Comparison of ENCODE assay signal across 18 cellular contexts in genomic region chr11:61062181-61062955, GRCh38. TPM values are rescaled to one million over a fixed set of nuclear protein-coding genes. Genes with fewer than 3 reads are reported as not detected.
DNase-seq lines count a peak whose midpoint lies in the region; ATAC-seq, FAIRE-seq and TF ChIP-seq lines count a peak whose summit lies in the region.
"Had no signal": no experiment of that assay in that cellular context is flagged by ENCODE, and none has a peak within 500 bp of the region (broad histone marks: within the 10 kb centered on the region; RNA-seq: fewer than 3 reads in every experiment).

No MANE protein-coding gene starts in this region.

- no peak overlapping the region for H3K4ac ChIP-seq in H9 (ENCODE audit: low read depth, low read length)

- no peak overlapping the region for H4K8ac ChIP-seq in H9 (replicated peaks; ENCODE audit: insufficient read length, low read depth, low read length)

- no peak overlapping the region for H3K9ac ChIP-seq in H9 (ENCODE audit: extremely low read depth, insufficient read length, low read length)
- no peak overlapping the region for H3K9ac ChIP-seq in keratinocyte (ENCODE audit: control insufficient read depth, extremely low read depth, insufficient read depth, low read length)
- H3K9ac ChIP-seq in HepG2 (ENCODE audit: insufficient read depth, low read depth, low read length), result no peak overlapping the region

- no peak overlapping the region for H3K4me3 Mint-ChIP-seq in T-helper 1 cell treated with Interleukin-12 subunit alpha and Interleukin-12 subunit beta and Interleukin-4 antibody, amounts not matched to agents 30 μg/mL and 1 μg/mL, for 36 hours
- no peak overlapping the region for H3K4me3 Mint-ChIP-seq in H9
- H3K4me3 Mint-ChIP-seq: CD8-positive, alpha-beta T cell had no signal

- no peak overlapping the region for H4K5ac ChIP-seq in H9 (ENCODE audit: insufficient read length, low read depth, low read length)

- H3K9me3 Mint-ChIP-seq in T-helper 1 cell treated with Interleukin-12 subunit alpha and Interleukin-12 subunit beta and Interleukin-4 antibody, amounts not matched to agents 30 μg/mL and 1 μg/mL, for 36 hours, result no peaks in the 10 kb centered on the region
- no peaks in the 10 kb centered on the region for H3K9me3 Mint-ChIP-seq in H9
- H3K9me3 Mint-ChIP-seq: CD8-positive, alpha-beta T cell had no signal

- no peaks in the 10 kb centered on the region for H3K79me2 ChIP-seq in H9 (ENCODE audit: insufficient read depth, low read length)
- H3K79me2 ChIP-seq in keratinocyte (ENCODE audit: control insufficient read depth, insufficient read depth, low read length), result no peaks in the 10 kb centered on the region
- H3K79me2 ChIP-seq in HepG2 (ENCODE audit: insufficient read depth, low read length), result no peaks in the 10 kb centered on the region

- H3K4me2 ChIP-seq in H9 (ENCODE audit: insufficient read depth, insufficient read length, low read length), result no peak overlapping the region
- no peak overlapping the region for H3K4me2 ChIP-seq in keratinocyte (ENCODE audit: control insufficient read depth, extremely low read depth, insufficient read depth, low read depth, low read length)
- no peak overlapping the region for H3K4me2 ChIP-seq in HepG2 (ENCODE audit: low read depth, low read length)

- H4K91ac ChIP-seq in H9 (ENCODE audit: insufficient read length, low read depth, low read length), result no peak overlapping the region

- TF ChIP-seq RAD21 in HepG2 (CRISPR knock-in tag; IDR thresholded peaks at IDR 0.05), result no peak

- no peaks in the 10 kb centered on the region for H3K9me1 ChIP-seq in keratinocyte (ENCODE audit: control insufficient read depth, extremely low read depth, insufficient read depth, low read length)

- peaks cover 51% of the 10 kb centered on the region for H3K36me3 Mint-ChIP-seq in T-helper 1 cell treated with Interleukin-12 subunit alpha and Interleukin-12 subunit beta and Interleukin-4 antibody, amounts not matched to agents 30 μg/mL and 1 μg/mL, for 36 hours (ENCODE audit: low read depth)
- no peaks in the 10 kb centered on the region for H3K36me3 Mint-ChIP-seq in H9 (ENCODE audit: insufficient read depth in 1 of 3, low read depth in 3 of 3)
- H3K36me3 Mint-ChIP-seq: CD8-positive, alpha-beta T cell had no signal

- no peak overlapping the region for H3K23ac ChIP-seq in H9 (ENCODE audit: insufficient read length, low read depth, low read length)

- intact Hi-C loops in HepG2 (cut with micrococcal nuclease; ENCODE audit: unreplicated experiment), result no loop called here

- no peak overlapping the region for H2AK5ac ChIP-seq in H9 (ENCODE audit: insufficient read length, low read length)

- no peak overlapping the region for H2BK20ac ChIP-seq in H9 (ENCODE audit: low read depth, low read length, poor library complexity, severe bottlenecking)

- peak overlapping the region; percentile 66 for H3K27ac Mint-ChIP-seq in T-helper 1 cell treated with Interleukin-12 subunit alpha and Interleukin-12 subunit beta and Interleukin-4 antibody, amounts not matched to agents 30 μg/mL and 1 μg/mL, for 36 hours
- H3K27ac Mint-ChIP-seq in H9, result no peak overlapping the region

- no peak overlapping the region for H3K18ac ChIP-seq in H9 (ENCODE audit: insufficient read length, low read depth, low read length)

- CTCF ChIA-PET in HepG2 (lab: Yijun Ruan, JAX; ENCODE audit: low intra/inter-chr PET ratio, low total read pairs), result no interaction called here

- no CpG with 5 or more reads among the region's 9 CpGs for WGBS in H9 (ENCODE audit: extremely low coverage, insufficient read length, low lambda C conversion rate)
- 15% methylated on average over 9 of the region's 9 CpGs for WGBS in HepG2 (ENCODE audit: low lambda C conversion rate)

- H3K79me1 ChIP-seq in H9 (ENCODE audit: insufficient read depth, low read depth, low read length, poor library complexity, severe bottlenecking), result no peaks in the 10 kb centered on the region

- no peaks in the 10 kb centered on the region for H3K23me2 ChIP-seq in H9 (ENCODE audit: insufficient read length, low read depth, low read length, poor library complexity, severe bottlenecking)

- H3K9me3 ChIP-seq in H9 (ENCODE audit: control insufficient read depth, low read depth, low read length) (no peaks in the 10 kb centered on the region), keratinocyte (ENCODE audit: control insufficient read depth, low read depth, low read length) (no peaks in the 10 kb centered on the region), HepG2 (ENCODE audit: low read length) (no peaks in the 10 kb centered on the region)

- peaks cover 65% of the 10 kb centered on the region for H3K4me1 Mint-ChIP-seq in T-helper 1 cell treated with Interleukin-12 subunit alpha and Interleukin-12 subunit beta and Interleukin-4 antibody, amounts not matched to agents 30 μg/mL and 1 μg/mL, for 36 hours (ENCODE audit: low read depth)
- peaks cover 3 to 4% of the 10 kb centered on the region in 2 experiments for H3K4me1 Mint-ChIP-seq in H9

- no peak overlapping the region for H2BK12ac ChIP-seq in H9 (ENCODE audit: insufficient read length, low read depth, low read length)

- no peaks in the 10 kb centered on the region for H3K36me3 ChIP-seq in keratinocyte (ENCODE audit: control insufficient read depth in 2 of 2, extremely low read depth in 1 of 2, insufficient read depth in 2 of 2, low read length in 2 of 2)
- no peaks in the 10 kb centered on the region for H3K36me3 ChIP-seq in HepG2 (replicated peaks in 1 of 2; ENCODE audit: control insufficient read depth in 1 of 2, insufficient read depth in 2 of 2, low read length in 2 of 2)

- H2AFZ ChIP-seq in H9 (ENCODE audit: low read length) (no peak overlapping the region), keratinocyte (ENCODE audit: control insufficient read depth, low read length) (no peak overlapping the region), HepG2 (ENCODE audit: low read length) (no peak overlapping the region)

- no peak overlapping the region for H3K56ac ChIP-seq in H9 (ENCODE audit: insufficient read length, low read depth, low read length)

- H3K27ac ChIP-seq in H9 (ENCODE audit: insufficient read length, low read depth, low read length) (no peak overlapping the region), keratinocyte (ENCODE audit: control insufficient read depth, insufficient read depth, low read length) (no peak overlapping the region), HepG2 (ENCODE audit: extremely low read length, insufficient read depth, low read length) (no peak overlapping the region)
- H3K27ac ChIP-seq: 22Rv1 had no signal

- no peak for ATAC-seq in HepG2
- ATAC-seq: left colon had no signal

- no peaks in the 10 kb centered on the region for H3K4me1 ChIP-seq in H9 (ENCODE audit: insufficient read depth, low read length)
- H3K4me1 ChIP-seq in keratinocyte (ENCODE audit: control insufficient read depth, extremely low read depth, insufficient read depth, low read length), result peaks cover 17% of the 10 kb centered on the region
- H3K4me1 ChIP-seq in HepG2 (ENCODE audit: insufficient read depth, low read length), result no peaks in the 10 kb centered on the region

- H3K27me3 ChIP-seq in H9 (ENCODE audit: insufficient read depth, low read length), result no peaks in the 10 kb centered on the region
- H3K27me3 ChIP-seq in keratinocyte (ENCODE audit: control insufficient read depth, extremely low read depth, insufficient read depth, low read length), result no peaks in the 10 kb centered on the region
- H3K27me3 ChIP-seq in HepG2 (ENCODE audit: control insufficient read depth in 1 of 2, insufficient read depth in 2 of 2, low read length in 2 of 2), result peaks cover 6 to 33% of the 10 kb centered on the region in 2 experiments; a peak in 4 of 5 replicates

- dilution Hi-C loops in keratinocyte (cut with MboI; ENCODE audit: extremely low pct_ligation_motif_present, low sequenced_read_pairs), result no loop called here

- H3T11ph ChIP-seq in H9 (ENCODE audit: low read length), result no peak overlapping the region

- no peaks in the 10 kb centered on the region for H3K27me3 Mint-ChIP-seq in T-helper 1 cell treated with Interleukin-12 subunit alpha and Interleukin-12 subunit beta and Interleukin-4 antibody, amounts not matched to agents 30 μg/mL and 1 μg/mL, for 36 hours (ENCODE audit: low read depth)
- H3K27me3 Mint-ChIP-seq in H9 (ENCODE audit: low read depth), result peaks cover 10% of the 10 kb centered on the region

- no peak overlapping the region for H3K14ac ChIP-seq in H9 (ENCODE audit: insufficient read depth, low read length)

- TF ChIP-seq POLR2A in HepG2 (IDR thresholded peaks at IDR 0.05; ENCODE audit: insufficient read depth in 1 of 2, low read depth in 2 of 2, low read length in 2 of 2), result no peak

- no peak overlapping the region for H2BK15ac ChIP-seq in H9 (ENCODE audit: low read depth, low read length)

- no TSS peak for BruUV-seq in HepG2 (replicated peaks; lab: Mats Ljungman, UMichigan)

- no peak overlapping the region for H2BK5ac ChIP-seq in H9 (ENCODE audit: insufficient read length, low read length)

- FAIRE-seq in keratinocyte (lab: Jason Lieb, UNC) (peak; percentile 26), HepG2 (lab: Jason Lieb, UNC) (no peak)
- FAIRE-seq: H54 had no signal

- POLR2A ChIA-PET in HepG2 (lab: Yijun Ruan, JAX), result no interaction called here

- no peak overlapping the region for H3K4me3 ChIP-seq in keratinocyte (ENCODE audit: control insufficient read depth in 2 of 3, extremely low read depth in 1 of 3, insufficient read depth in 2 of 3, low read depth in 1 of 3, low read length in 3 of 3)
- H3K4me3 ChIP-seq in HepG2 (replicated peaks in 1 of 3; ENCODE audit: insufficient read depth in 1 of 3, low read depth in 2 of 3, low read length in 3 of 3), result no peak overlapping the region

- no peak for TF ChIP-seq CTCF in H9 (conservative IDR thresholded peaks at IDR 0.05)
- TF ChIP-seq CTCF in keratinocyte (optimal IDR thresholded peaks at IDR 0.05 in 1 of 3, IDR thresholded peaks at IDR 0.05 in 1 of 3, conservative IDR thresholded peaks at IDR 0.05 in 1 of 3; ENCODE audit: extremely low read depth in 1 of 3, insufficient read depth in 2 of 3, low read length in 3 of 3), result no peak
- no peak for TF ChIP-seq CTCF in HepG2 (CRISPR knock-in tag; IDR thresholded peaks at IDR 0.05)

- H2BK120ac ChIP-seq in H9 (ENCODE audit: low read depth, low read length, poor library complexity, severe bottlenecking), result no peak overlapping the region

- no peaks in the 10 kb centered on the region for H4K20me1 ChIP-seq in H9 (ENCODE audit: control insufficient read depth, insufficient read depth, insufficient read length)
- no peaks in the 10 kb centered on the region for H4K20me1 ChIP-seq in keratinocyte (ENCODE audit: control insufficient read depth, extremely low read depth, insufficient read depth, low read length)
- no peaks in the 10 kb centered on the region for H4K20me1 ChIP-seq in HepG2 (ENCODE audit: insufficient read depth, low read length)

- DNase-seq in T-helper 1 cell, result no peak
- DNase-seq in H9, result peak; percentile 3
- DNase-seq in activated T-cell treated with anti-CD3 and anti-CD28 coated beads, Interleukin-2, amount 50 U/mL, for 48 hours, result peak; percentile 21 to 22
- no peak for DNase-seq in keratinocyte (ENCODE audit: low read depth, low spot score)
- DNase-seq in mucosa of gallbladder (ENCODE audit: low spot score), result no peak
- no peak for DNase-seq in middle frontal gyrus (ENCODE audit: extremely low spot score, low spot score)
- DNase-seq in HepG2 (ENCODE audit: low spot score), result no peak
- DNase-seq: aorta, dermis blood vessel endothelial cell, hippocampal formation, NCI-H2081, NCI-H526 treated with DMSO at 0.1 percent for 48 hours, posterior cingulate gyrus had no signal

- TF ChIP-seq EP300 in HepG2 (IDR thresholded peaks at IDR 0.05; ENCODE audit: low read depth in 2 of 2, low read length in 2 of 2), result no peak
- TF ChIP-seq EP300 in HepG2 (CRISPR knock-in tag; IDR thresholded peaks at IDR 0.05; ENCODE audit: borderline replicate concordance), result no peak

- in situ Hi-C loops in HepG2 (cut with HindIII; ENCODE audit: extremely low pct_ligation_motif_present, low pct_unique_long_range_greater_than_20kb), result no loop called here

RNA-seq across cellular contexts. Expression of gene CD5, which starts 39.9 kb away (rescaled TPM):
- total RNA-seq in H9 (2021) (not detected in 2 replicates), mucosa of gallbladder (3.5 TPM), HepG2 (2016; rRNA removed; fragmentation: Illumina TruSeq; extraction: Trizol) (not detected in 2 replicates)
- polyA plus RNA-seq in keratinocyte (not detected in 3 replicates), HepG2 (2011; rRNA removed) (not detected in 2 replicates)
- not detected for polyA plus RNA-seq in keratinocyte (2011; ENCODE audit: low read depth)
- not detected in 2 replicates for polyA plus RNA-seq in keratinocyte (2011; cell fraction: cytosol; rRNA removed)
- polyA plus RNA-seq in keratinocyte (2011; cell fraction: nucleus; rRNA removed), result not detected in 2 replicates
- polyA plus RNA-seq in keratinocyte (2012; ENCODE audit: low replicate concordance), result 0.10 TPM in 1 of 2 replicates, not detected in the other
- not detected in 3 replicates for polyA minus RNA-seq in keratinocyte
- not detected for polyA minus RNA-seq in keratinocyte (2011; cell fraction: cytosol; rRNA and poly(A)+ RNA removed)
- polyA minus RNA-seq in keratinocyte (2011; cell fraction: nucleus; rRNA and poly(A)+ RNA removed), result not detected in 2 replicates
- not detected in 2 replicates for total RNA-seq in HepG2 (2016; cell fraction: cytosol; rRNA removed; fragmentation: Illumina TruSeq; extraction: Trizol; ENCODE audit: low read depth)
- not detected in 2 replicates for total RNA-seq in HepG2 (2016; cell fraction: insoluble cytoplasmic fraction; rRNA removed; fragmentation: Illumina TruSeq; extraction: Trizol)
- not detected in 2 replicates for total RNA-seq in HepG2 (2016; cell fraction: membrane; rRNA removed; fragmentation: Illumina TruSeq; extraction: Trizol)
- total RNA-seq in HepG2 (2016; cell fraction: nucleus; rRNA removed; fragmentation: Illumina TruSeq; extraction: Trizol), result not detected in 2 replicates
- polyA plus RNA-seq in HepG2 (2011; cell fraction: cytosol; rRNA removed), result not detected in 2 replicates
- polyA plus RNA-seq in HepG2 (2011; cell fraction: nucleus; rRNA removed), result not detected in 2 replicates
- not detected in 2 replicates for polyA plus RNA-seq in HepG2 (2012)
- not detected in 2 replicates for polyA plus RNA-seq in HepG2 (2016; cell fraction: cytosol; fragmentation: Illumina TruSeq; extraction: Trizol; ENCODE audit: low read depth)
- polyA plus RNA-seq in HepG2 (2016; cell fraction: insoluble cytoplasmic fraction; fragmentation: Illumina TruSeq; extraction: Trizol; ENCODE audit: low read depth), result not detected in 2 replicates
- not detected in 2 replicates for polyA plus RNA-seq in HepG2 (2016; cell fraction: membrane; fragmentation: Illumina TruSeq; extraction: Trizol; ENCODE audit: low read depth)
- not detected in 2 replicates for polyA plus RNA-seq in HepG2 (2016; cell fraction: nucleus; fragmentation: Illumina TruSeq; extraction: Trizol; ENCODE audit: insufficient read depth, low read depth)
- not detected in 2 replicates for polyA minus RNA-seq in HepG2 (2011; rRNA and poly(A)+ RNA removed; ENCODE audit: low replicate concordance)
- polyA minus RNA-seq in HepG2 (2011; cell fraction: cytosol; rRNA and poly(A)+ RNA removed), result not detected in 2 replicates
- polyA minus RNA-seq in HepG2 (2011; cell fraction: nucleus; rRNA and poly(A)+ RNA removed), result not detected in 2 replicates
- total RNA-seq: dermis blood vessel endothelial cell had no signal

Comparison
In these comparisons a context has a peak if more than half of its experiments do, and no peak if none do; other contexts are left out.
1. DNase-seq: peak in H9 (single experiment) and activated T-cell treated with anti-CD3 and anti-CD28 coated beads, Interleukin-2, amount 50 U/mL, for 48 hours (2 of 2); none in T-helper 1 cell (0 of 5), keratinocyte (single experiment), mucosa of gallbladder (single experiment), middle frontal gyrus (single experiment) and HepG2 (single experiment).